Comparison of ENCODE assay signal across 8 cellular contexts in the genomic region with DNA sequence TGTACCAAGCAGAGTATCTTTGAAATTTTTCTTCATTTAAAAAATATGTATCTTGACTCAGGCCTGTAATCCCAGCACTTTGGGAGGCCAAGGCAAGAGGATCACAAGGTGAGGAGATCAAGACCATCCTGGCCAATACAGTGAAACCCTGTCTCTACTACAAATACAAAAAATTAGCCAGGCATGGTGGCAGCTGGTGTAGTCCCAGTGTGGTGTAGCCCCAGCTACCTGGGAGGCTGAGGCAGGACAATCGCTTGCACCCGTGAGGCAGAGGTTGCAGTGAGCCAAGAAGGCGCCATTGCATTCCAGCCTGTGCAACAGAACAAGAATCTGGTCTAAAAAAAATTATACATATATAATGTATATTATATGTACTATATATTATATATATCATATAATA.
DNase-seq lines count a peak whose midpoint lies in the region; ATAC-seq and TF ChIP-seq lines count a peak whose summit lies in the region.
"Not testable (repeated sequence)": the region's sequence is repeated elsewhere in the genome, so short reads cannot be mapped to it uniquely, and the experiment has no call there.

No MANE protein-coding gene starts in this region.

- not testable (repeated sequence) for H3K4me3 Mint-ChIP-seq in activated CD4-positive, alpha-beta T cell treated with anti-CD3 and anti-CD28 coated beads for 36 hours; activated naive CD4-positive, alpha-beta T cell treated with anti-CD3 and anti-CD28 coated beads, Interleukin-2, amount 10 ng/mL, durations not matched to agents 7 days and 5 days

- H3K36me3 Mint-ChIP-seq in activated CD4-positive, alpha-beta T cell treated with anti-CD3 and anti-CD28 coated beads for 36 hours (ENCODE audit: low read depth); activated naive CD4-positive, alpha-beta T cell treated with anti-CD3 and anti-CD28 coated beads, Interleukin-2, amount 10 ng/mL, durations not matched to agents 7 days and 5 days: not testable (repeated sequence)

- not testable (repeated sequence) for H3K79me1 ChIP-seq in mesendoderm (ENCODE audit: low read length)

- H3K23ac ChIP-seq in mesendoderm (ENCODE audit: low read length), result not testable (repeated sequence)

- H3K27me3 Mint-ChIP-seq in activated CD4-positive, alpha-beta T cell treated with anti-CD3 and anti-CD28 coated beads for 36 hours; activated naive CD4-positive, alpha-beta T cell treated with anti-CD3 and anti-CD28 coated beads, Interleukin-2, amount 10 ng/mL, durations not matched to agents 7 days and 5 days: not testable (repeated sequence)

- not testable (repeated sequence) for H4K8ac ChIP-seq in mesendoderm (ENCODE audit: low read depth, low read length)

- not testable (repeated sequence) for H2BK15ac ChIP-seq in mesendoderm (replicated peaks; ENCODE audit: low read depth)

- not testable (repeated sequence) for H3K27ac Mint-ChIP-seq in activated CD4-positive, alpha-beta T cell treated with anti-CD3 and anti-CD28 coated beads for 36 hours; activated naive CD4-positive, alpha-beta T cell treated with anti-CD3 and anti-CD28 coated beads, Interleukin-2, amount 10 ng/mL, durations not matched to agents 7 days and 5 days

- not testable (repeated sequence) for H3K36me3 ChIP-seq in mesendoderm (ENCODE audit: control insufficient read depth, insufficient read depth, low read length)

- TF ChIP-seq CTCF in foreskin fibroblast (IDR thresholded peaks at IDR 0.05; ENCODE audit: low read depth, low read length), result not testable (repeated sequence)

- H3K4me3 ChIP-seq in foreskin fibroblast (ENCODE audit: low read depth in 1 of 2, low read length in 2 of 2); mesendoderm (ENCODE audit: low read length): not testable (repeated sequence)

- intact Hi-C loops in activated CD4-positive, alpha-beta T cell treated with anti-CD3 and anti-CD28 coated beads for 36 hours (cut with DNase I, micrococcal nuclease), result not testable (repeated sequence)

- not testable (repeated sequence) for H2BK120ac ChIP-seq in mesendoderm (ENCODE audit: low read depth, low read length)

- WGBS in mesendoderm (ENCODE audit: extremely low coverage, insufficient coverage, low lambda C conversion rate), result no CpG with 5 or more reads among the region's 3 CpGs

- DNase-seq in A172 (ENCODE audit: low spot score) (peak; percentile 84), foreskin fibroblast (peak; percentile 58 to 62), mesendoderm (peak; percentile 93)
- peak; percentile 86 for DNase-seq in activated CD4-positive, alpha-beta T cell treated with anti-CD3 and anti-CD28 coated beads for 36 hours
- peak; percentile 84 for DNase-seq in activated naive CD4-positive, alpha-beta T cell treated with anti-CD3 and anti-CD28 coated beads, Interleukin-2, amount 10 ng/mL, durations not matched to agents 7 days and 5 days
- peak; percentile 20 to 45 for DNase-seq in stimulated activated CD4-positive, alpha-beta T cell treated with anti-CD3 and anti-CD28 coated beads, Interleukin-1b, Interleukin-23, amount 100 ng/mL, for 1 hour (ENCODE audit: low read depth in 2 of 2)

- not testable (repeated sequence) for H2BK5ac ChIP-seq in mesendoderm (ENCODE audit: low read length)

- H3K27me3 ChIP-seq in mesendoderm (ENCODE audit: insufficient read depth, low read length, poor library complexity), result not testable (repeated sequence)

- H3K18ac ChIP-seq in mesendoderm (ENCODE audit: low read length), result not testable (repeated sequence)

- not testable (repeated sequence) for H3K4ac ChIP-seq in mesendoderm (ENCODE audit: low read depth, low read length)

- H3K4me1 ChIP-seq in mesendoderm (ENCODE audit: control insufficient read depth, low read depth, low read length), result not testable (repeated sequence)

- ATAC-seq in GM21367 (IDR thresholded peaks at IDR 0.05; ENCODE audit: unreplicated experiment), result peak; percentile 79
- peak; percentile 79 for ATAC-seq in HG03469 (IDR thresholded peaks at IDR 0.05; ENCODE audit: unreplicated experiment)
- ATAC-seq in activated CD4-positive, alpha-beta T cell treated with anti-CD3 and anti-CD28 coated beads for 36 hours, result peak; percentile 97

- not testable (repeated sequence) for H3K9ac ChIP-seq in mesendoderm (ENCODE audit: low read length)

- H2AK5ac ChIP-seq in mesendoderm (ENCODE audit: low read length), result not testable (repeated sequence)

- not testable (repeated sequence) for H3K9me3 Mint-ChIP-seq in activated CD4-positive, alpha-beta T cell treated with anti-CD3 and anti-CD28 coated beads for 36 hours (ENCODE audit: low read depth); activated naive CD4-positive, alpha-beta T cell treated with anti-CD3 and anti-CD28 coated beads, Interleukin-2, amount 10 ng/mL, durations not matched to agents 7 days and 5 days

- not testable (repeated sequence) for H4K5ac ChIP-seq in mesendoderm (ENCODE audit: low read length)

- not testable (repeated sequence) for H3K4me1 Mint-ChIP-seq in activated CD4-positive, alpha-beta T cell treated with anti-CD3 and anti-CD28 coated beads for 36 hours; activated naive CD4-positive, alpha-beta T cell treated with anti-CD3 and anti-CD28 coated beads, Interleukin-2, amount 10 ng/mL, durations not matched to agents 7 days and 5 days

- H3K4me2 ChIP-seq in mesendoderm (ENCODE audit: low read length), result not testable (repeated sequence)

- H3K27ac ChIP-seq in mesendoderm (ENCODE audit: low read depth, low read length), result not testable (repeated sequence)

- H3K56ac ChIP-seq in mesendoderm (ENCODE audit: low read length), result not testable (repeated sequence)

- POLR2A ChIA-PET in activated CD4-positive, alpha-beta T cell treated with anti-CD3 and anti-CD28 coated beads for 36 hours (lab: Charles Lee), result not testable (repeated sequence)

- H3K79me2 ChIP-seq in mesendoderm (ENCODE audit: control insufficient read depth, insufficient read depth, low read length), result not testable (repeated sequence)

- CTCF ChIA-PET in activated CD4-positive, alpha-beta T cell treated with anti-CD3 and anti-CD28 coated beads for 36 hours (lab: Charles Lee); activated naive CD4-positive, alpha-beta T cell treated with anti-CD3 and anti-CD28 coated beads, Interleukin-2, amount 10 ng/mL, durations not matched to agents 7 days and 5 days (lab: Charles Lee): not testable (repeated sequence)

Comparison
In these comparisons a context has a peak if more than half of its experiments do, and no peak if none do; other contexts are left out.
1. DNase-seq: peak in every context shown above with its lines; median percentile 93 in mesendoderm; 86 in activated CD4-positive, alpha-beta T cell treated with anti-CD3 and anti-CD28 coated beads for 36 hours; 84 in A172; 84 in activated naive CD4-positive, alpha-beta T cell treated with anti-CD3 and anti-CD28 coated beads, Interleukin-2, amount 10 ng/mL, durations not matched to agents 7 days and 5 days; 60 in foreskin fibroblast; 32 in stimulated activated CD4-positive, alpha-beta T cell treated with anti-CD3 and anti-CD28 coated beads, Interleukin-1b, Interleukin-23, amount 100 ng/mL, for 1 hour.